8 cellular contexts compared by ENCODE assay signal in genomic region chr12:131511391-131511802, GRCh38.
DNase-seq lines count a peak whose midpoint lies in the region; ATAC-seq and TF ChIP-seq lines count a peak whose summit lies in the region.

No MANE protein-coding gene starts in this region.

- no peak overlapping the region for H3K4me3 Mint-ChIP-seq in osteocyte (ENCODE audit: unreplicated experiment)

- ATAC-seq in GM18861 (IDR thresholded peaks at IDR 0.05; ENCODE audit: unreplicated experiment) (peak; percentile 99), HG02642 (IDR thresholded peaks at IDR 0.05; ENCODE audit: poor library complexity, unreplicated experiment) (peak; percentile 98)

- no peaks in the 10 kb centered on the region for H3K9me3 Mint-ChIP-seq in osteocyte (ENCODE audit: unreplicated experiment)

- DNase-seq in NOMO-1 (lab: John Stamatoyannopoulos, UW; ENCODE audit: unreplicated experiment in 2 of 2) (peak; percentile 84 to 88), lung microvascular endothelial cell (ENCODE audit: low read depth in 2 of 2) (peak; percentile 68 to 89), osteocyte (ENCODE audit: extremely low spot score, unreplicated experiment) (no peak), epidermal melanocyte (ENCODE audit: insufficient read length, low spot score) (no peak), middle frontal gyrus (ENCODE audit: extremely low spot score, low spot score) (no peak)
- peak; percentile 58 to 67 for DNase-seq in activated T-cell treated with anti-CD3 and anti-CD28 coated beads, Interleukin-2, amount 50 U/mL, for 48 hours

- H3K4me1 Mint-ChIP-seq in osteocyte (ENCODE audit: unreplicated experiment) = no peaks in the 10 kb centered on the region

- TF ChIP-seq CTCF in osteocyte (IDR thresholded peaks at IDR 0.05) = no peak

- H3K27ac Mint-ChIP-seq in osteocyte (ENCODE audit: unreplicated experiment) = no peak overlapping the region

- H3K36me3 Mint-ChIP-seq in osteocyte (ENCODE audit: unreplicated experiment) = no peaks in the 10 kb centered on the region

- H3K27me3 Mint-ChIP-seq in osteocyte (ENCODE audit: unreplicated experiment) = no peaks in the 10 kb centered on the region

Comparison
In these comparisons a context has a peak if more than half of its experiments do, and no peak if none do; other contexts are left out.
1. DNase-seq: peak in NOMO-1 (2 of 2), activated T-cell treated with anti-CD3 and anti-CD28 coated beads, Interleukin-2, amount 50 U/mL, for 48 hours (2 of 2) and lung microvascular endothelial cell (2 of 2); none in osteocyte (single experiment), epidermal melanocyte (single experiment) and middle frontal gyrus (single experiment).